Comparison of ENCODE assay signal across 28 cellular contexts in the genomic region with DNA sequence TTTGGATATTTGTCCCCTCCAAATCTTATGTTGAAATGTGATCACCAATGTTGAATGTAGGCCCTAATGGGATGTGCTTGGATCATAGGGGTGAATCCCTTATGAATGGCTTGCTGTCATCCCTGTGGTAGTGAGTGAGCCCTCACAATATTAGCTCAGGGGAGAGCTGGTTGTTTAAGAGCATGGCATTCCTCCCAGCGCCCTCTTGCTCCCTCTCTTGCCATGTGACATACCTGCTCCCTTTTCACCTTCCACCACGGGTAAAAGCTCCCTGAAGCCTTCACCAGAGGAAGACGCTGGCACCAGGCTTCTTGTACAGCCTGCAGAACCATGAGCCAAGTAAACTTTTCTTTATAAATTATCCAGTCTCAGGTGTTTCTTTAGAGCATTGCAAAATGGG.
"Had no signal": no experiment of that assay in that cellular context is flagged by ENCODE, and none has a peak within 500 bp of the region (broad histone marks: within the 10 kb centered on the region; RNA-seq: fewer than 3 reads in every experiment).

No MANE protein-coding gene starts in this region.

- H3K27ac ChIP-seq: ascending aorta, cardiac muscle cell, SJCRH30, SK-N-MC, WERI-Rb-1 had no signal

- H3K27me3 Mint-ChIP-seq: activated CD4-positive, alpha-beta T cell treated with anti-CD3 and anti-CD28 coated beads, Interleukin-2, amount 10 ng/mL, durations not matched to agents 24 days and 14 days; activated CD8-positive, alpha-beta T cell treated with anti-CD3 and anti-CD28 coated beads for 36 hours; activated naive CD4-positive, alpha-beta T cell treated with anti-CD3 and anti-CD28 coated beads, Interleukin-2, amount 50 U/mL, for 24 hours; activated naive CD8-positive, alpha-beta T cell treated with anti-CD3 and anti-CD28 coated beads, Interleukin-2, amount 10 ng/mL, durations not matched to agents 7 days and 5 days; activated T-helper 17 cell treated with anti-CD3 and anti-CD28 coated beads, Interleukin-2, amount 50 U/mL, for 72 hours had no signal

- H3K27ac Mint-ChIP-seq: activated CD4-positive, alpha-beta T cell treated with anti-CD3 and anti-CD28 coated beads, Interleukin-2, amount 10 ng/mL, durations not matched to agents 24 days and 14 days; activated CD8-positive, alpha-beta T cell treated with anti-CD3 and anti-CD28 coated beads for 36 hours; activated naive CD4-positive, alpha-beta T cell treated with anti-CD3 and anti-CD28 coated beads, Interleukin-2, amount 50 U/mL, for 24 hours; activated naive CD8-positive, alpha-beta T cell treated with anti-CD3 and anti-CD28 coated beads, Interleukin-2, amount 10 ng/mL, durations not matched to agents 7 days and 5 days; activated T-cell treated with anti-CD3 and anti-CD28 coated beads, Interleukin-2, amount 50 U/mL, for 72 hours; activated T-helper 17 cell treated with anti-CD3 and anti-CD28 coated beads, Interleukin-2, amount 50 U/mL, for 72 hours had no signal

- H3K9me3 ChIP-seq: ascending aorta, SJCRH30 had no signal

- ATAC-seq: activated CD8-positive, alpha-beta T cell treated with anti-CD3 and anti-CD28 coated beads for 36 hours; activated T-cell treated with anti-CD3 and anti-CD28 coated beads, Interleukin-2, amount 50 U/mL, for 72 hours; activated T-helper 17 cell treated with anti-CD3 and anti-CD28 coated beads, Interleukin-2, amount 50 U/mL, for 72 hours; Panc1 had no signal

- H3K4me1 ChIP-seq: ascending aorta, SJCRH30 had no signal

- DNase-seq: activated CD4-positive, alpha-beta T cell treated with anti-CD3 and anti-CD28 coated beads, Interleukin-2, amount 10 ng/mL, durations not matched to agents 24 days and 14 days; activated CD4-positive, alpha-beta T cell treated with anti-CD3 and anti-CD28 coated beads, Interleukin-2, amount 50 U/mL, for 4 hours; activated CD8-positive, alpha-beta T cell treated with anti-CD3 and anti-CD28 coated beads for 36 hours; activated effector memory CD4-positive, alpha-beta T cell treated with anti-CD3 and anti-CD28 coated beads, Interleukin-2, amount 50 U/mL, for 16 hours; activated naive CD4-positive, alpha-beta T cell; activated naive CD8-positive, alpha-beta T cell treated with anti-CD3 and anti-CD28 coated beads, Interleukin-2, amount 10 ng/mL, durations not matched to agents 7 days and 5 days; activated T-cell treated with anti-CD3 and anti-CD28 coated beads, Interleukin-2, amount 50 U/mL, for 1 hour; activated T-cell treated with anti-CD3 and anti-CD28 coated beads, Interleukin-2, amount 50 U/mL, for 72 hours; amygdala; KG1; MM.1S; MV-4-11; NCI-H1092; NCI-H1436 treated with DMSO at 0.1 percent for 48 hours; NCI-H1694 treated with DMSO at 0.1 percent for 48 hours; NCI-H2029; NCI-H345; NCI-H524 treated with DMSO at 0.1 percent for 48 hours; SHP77; SJCRH30; T1000; WERI-Rb-1 had no signal

- H3K4me3 ChIP-seq: ascending aorta, cardiac muscle cell, SJCRH30, SK-N-MC had no signal

- H3K27me3 ChIP-seq: ascending aorta, cardiac muscle cell had no signal

- H3K36me3 ChIP-seq: ascending aorta, cardiac muscle cell, SJCRH30, WERI-Rb-1 had no signal

- H3K9me3 Mint-ChIP-seq: activated naive CD8-positive, alpha-beta T cell treated with anti-CD3 and anti-CD28 coated beads, Interleukin-2, amount 10 ng/mL, durations not matched to agents 7 days and 5 days had no signal

- H3K36me3 Mint-ChIP-seq: activated naive CD4-positive, alpha-beta T cell treated with anti-CD3 and anti-CD28 coated beads, Interleukin-2, amount 50 U/mL, for 24 hours; activated naive CD8-positive, alpha-beta T cell treated with anti-CD3 and anti-CD28 coated beads, Interleukin-2, amount 10 ng/mL, durations not matched to agents 7 days and 5 days had no signal

- H3K4me1 Mint-ChIP-seq: activated CD4-positive, alpha-beta T cell treated with anti-CD3 and anti-CD28 coated beads, Interleukin-2, amount 10 ng/mL, durations not matched to agents 24 days and 14 days; activated naive CD4-positive, alpha-beta T cell treated with anti-CD3 and anti-CD28 coated beads, Interleukin-2, amount 50 U/mL, for 24 hours; activated naive CD8-positive, alpha-beta T cell treated with anti-CD3 and anti-CD28 coated beads, Interleukin-2, amount 10 ng/mL, durations not matched to agents 7 days and 5 days; activated T-helper 17 cell treated with anti-CD3 and anti-CD28 coated beads, Interleukin-2, amount 50 U/mL, for 72 hours had no signal

- H3K4me3 Mint-ChIP-seq: activated CD4-positive, alpha-beta T cell treated with anti-CD3 and anti-CD28 coated beads, Interleukin-2, amount 10 ng/mL, durations not matched to agents 24 days and 14 days; activated CD8-positive, alpha-beta T cell treated with anti-CD3 and anti-CD28 coated beads for 36 hours; activated naive CD4-positive, alpha-beta T cell treated with anti-CD3 and anti-CD28 coated beads, Interleukin-2, amount 50 U/mL, for 24 hours; activated naive CD8-positive, alpha-beta T cell treated with anti-CD3 and anti-CD28 coated beads, Interleukin-2, amount 10 ng/mL, durations not matched to agents 7 days and 5 days; activated T-cell treated with anti-CD3 and anti-CD28 coated beads, Interleukin-2, amount 50 U/mL, for 72 hours; activated T-helper 17 cell treated with anti-CD3 and anti-CD28 coated beads, Interleukin-2, amount 50 U/mL, for 72 hours had no signal
